7 cellular contexts compared by ENCODE assay signal in genomic region chr2:157826644-157827043, GRCh38. TPM values are rescaled to one million over a fixed set of nuclear protein-coding genes. Genes with fewer than 3 reads are reported as not detected.
DNase-seq lines count a peak whose midpoint lies in the region; ATAC-seq, FAIRE-seq and TF ChIP-seq lines count a peak whose summit lies in the region.
"Not testable (repeated sequence)": the region's sequence is repeated elsewhere in the genome, so short reads cannot be mapped to it uniquely, and the experiment has no call there.

No MANE protein-coding gene starts in this region.

- H3K79me2 ChIP-seq in GM23248 (ENCODE audit: insufficient read depth) = peaks cover 89% of the 10 kb centered on the region
- not testable (repeated sequence) for H3K79me2 ChIP-seq in PC-9 (ENCODE audit: low read depth)
- H3K79me2 ChIP-seq in keratinocyte (ENCODE audit: control insufficient read depth, insufficient read depth, low read length) = peaks cover 18% of the 10 kb centered on the region

- H3K4me3 ChIP-seq in GM23248; PC-9; breast epithelium; keratinocyte (ENCODE audit: control insufficient read depth in 2 of 3, extremely low read depth in 1 of 3, insufficient read depth in 2 of 3, low read depth in 1 of 3, low read length in 3 of 3); gastrocnemius medialis; suprapubic skin: not testable (repeated sequence)

- BruUV-seq in PC-9 (replicated peaks; lab: Mats Ljungman, UMichigan) = not testable (repeated sequence)

- not testable (repeated sequence) for H3K36me3 Mint-ChIP-seq in WTC11

- TF ChIP-seq POLR2A in breast epithelium (IDR thresholded peaks at IDR 0.05); gastrocnemius medialis (IDR thresholded peaks at IDR 0.05); suprapubic skin (IDR thresholded peaks at IDR 0.05): not testable (repeated sequence)

- H3K9me1 ChIP-seq in keratinocyte (ENCODE audit: control insufficient read depth, extremely low read depth, insufficient read depth, low read length) = not testable (repeated sequence)

- not testable (repeated sequence) for H3K36me3 ChIP-seq in GM23248 (ENCODE audit: low read depth); PC-9 (ENCODE audit: low read depth); breast epithelium; keratinocyte (ENCODE audit: control insufficient read depth in 2 of 2, extremely low read depth in 1 of 2, insufficient read depth in 2 of 2, low read length in 2 of 2); gastrocnemius medialis; suprapubic skin

- H3K4me3 Mint-ChIP-seq in WTC11 = not testable (repeated sequence)

- POLR2A ChIA-PET in PC-9 (lab: Charles Lee; ENCODE audit: unreplicated experiment); WTC11 (lab: Charles Lee): not testable (repeated sequence)

- not testable (repeated sequence) for H2AFZ ChIP-seq in GM23248; PC-9; keratinocyte (ENCODE audit: control insufficient read depth, low read length)

- intact Hi-C loops in PC-9 (cut with micrococcal nuclease; ENCODE audit: unreplicated experiment); breast epithelium (cut with DNase I; ENCODE audit: low total_unique reads); gastrocnemius medialis (cut with DNase I; ENCODE audit: low total_unique reads): not testable (repeated sequence)

- not testable (repeated sequence) for DNase-seq in GM23248; PC-9; WTC11 (ENCODE audit: low spot score); breast epithelium (ENCODE audit: low spot score in 2 of 2); keratinocyte (ENCODE audit: low read depth, low spot score); gastrocnemius medialis; suprapubic skin (ENCODE audit: low spot score in 2 of 2)

- FAIRE-seq in keratinocyte (lab: Jason Lieb, UNC) = not testable (repeated sequence)

- dilution Hi-C loops in keratinocyte (cut with MboI; ENCODE audit: extremely low pct_ligation_motif_present, low sequenced_read_pairs) = not testable (repeated sequence)

- ATAC-seq in WTC11, gastrocnemius medialis: not testable (repeated sequence)

- CTCF ChIA-PET in PC-9 (lab: Charles Lee); WTC11 (lab: Charles Lee): not testable (repeated sequence)

- H3K27ac ChIP-seq in GM23248 (peak overlapping the region; percentile 78), PC-9 (peak overlapping the region; percentile 79), breast epithelium (peak overlapping the region; percentile 85 to 88), keratinocyte (ENCODE audit: control insufficient read depth, insufficient read depth, low read length) (peak overlapping the region; percentile 65), gastrocnemius medialis (peak overlapping the region; percentile 47 to 71 (median 58)), suprapubic skin (peak overlapping the region; percentile 77)

- H3K9me3 Mint-ChIP-seq in WTC11 = not testable (repeated sequence)

- H3K27ac Mint-ChIP-seq in WTC11 = not testable (repeated sequence)

- H3K4me1 Mint-ChIP-seq in WTC11 = peaks cover 30% of the 10 kb centered on the region

- TF ChIP-seq EP300 in suprapubic skin (IDR thresholded peaks at IDR 0.05) = not testable (repeated sequence)

- peaks cover 16% of the 10 kb centered on the region for H3F3A ChIP-seq in GM23248 (ENCODE audit: insufficient read depth)
- not testable (repeated sequence) for H3F3A ChIP-seq in PC-9 (ENCODE audit: insufficient read depth, low read depth)

- in situ Hi-C loops in GM23248 (cut with MboI); gastrocnemius medialis (cut with MboI; ENCODE audit: low sequenced_read_pairs in 4 of 4): not testable (repeated sequence)

- TF ChIP-seq CTCF in PC-9 (conservative IDR thresholded peaks at IDR 0.05); WTC11 (IDR thresholded peaks at IDR 0.05); breast epithelium (IDR thresholded peaks at IDR 0.05); keratinocyte (optimal IDR thresholded peaks at IDR 0.05 in 1 of 3, IDR thresholded peaks at IDR 0.05 in 1 of 3, conservative IDR thresholded peaks at IDR 0.05 in 1 of 3; ENCODE audit: extremely low read depth in 1 of 3, insufficient read depth in 2 of 3, low read length in 3 of 3); gastrocnemius medialis (IDR thresholded peaks at IDR 0.05 in 4 of 5, conservative IDR thresholded peaks at IDR 0.05 in 1 of 5); suprapubic skin (IDR thresholded peaks at IDR 0.05): not testable (repeated sequence)

- H3K9ac ChIP-seq in GM23248; keratinocyte (ENCODE audit: control insufficient read depth, extremely low read depth, insufficient read depth, low read length): not testable (repeated sequence)

- peaks cover 35% of the 10 kb centered on the region for H3K4me1 ChIP-seq in GM23248 (ENCODE audit: insufficient read depth)
- H3K4me1 ChIP-seq in PC-9 (replicated peaks; ENCODE audit: insufficient read depth) = peaks cover 32% of the 10 kb centered on the region
- not testable (repeated sequence) for H3K4me1 ChIP-seq in breast epithelium
- H3K4me1 ChIP-seq in keratinocyte (ENCODE audit: control insufficient read depth, extremely low read depth, insufficient read depth, low read length) = peaks cover 21% of the 10 kb centered on the region
- H3K4me1 ChIP-seq in gastrocnemius medialis = peaks cover 45 to 67% of the 10 kb centered on the region in 2 donors
- H3K4me1 ChIP-seq in suprapubic skin = peaks cover 42% of the 10 kb centered on the region

- not testable (repeated sequence) for H3K4me2 ChIP-seq in GM23248 (ENCODE audit: unreplicated experiment); keratinocyte (ENCODE audit: control insufficient read depth, extremely low read depth, insufficient read depth, low read depth, low read length)
- H3K4me2 ChIP-seq in PC-9 = peak overlapping the region; percentile 59; the same call in 1 of the 2 replicates

- H3K9me3 ChIP-seq in GM23248 (ENCODE audit: low read depth); PC-9 (ENCODE audit: insufficient read depth, low read depth); breast epithelium; keratinocyte (ENCODE audit: control insufficient read depth, low read depth, low read length); gastrocnemius medialis; suprapubic skin: not testable (repeated sequence)

- not testable (repeated sequence) for H3K27me3 ChIP-seq in GM23248 (replicated peaks; ENCODE audit: insufficient read depth); PC-9 (ENCODE audit: insufficient read depth, low read depth); breast epithelium; keratinocyte (ENCODE audit: control insufficient read depth, extremely low read depth, insufficient read depth, low read length); gastrocnemius medialis; suprapubic skin

- not testable (repeated sequence) for H3K9me2 ChIP-seq in GM23248 (ENCODE audit: insufficient read depth); PC-9 (ENCODE audit: insufficient read depth)

- H4K20me1 ChIP-seq in GM23248 (ENCODE audit: insufficient read depth); PC-9 (ENCODE audit: insufficient read depth); keratinocyte (ENCODE audit: control insufficient read depth, extremely low read depth, insufficient read depth, low read length): not testable (repeated sequence)

- H3K27me3 Mint-ChIP-seq in WTC11 (ENCODE audit: low read depth) = not testable (repeated sequence)

TF ChIP-seq in WTC11, 78 proteins besides CTCF, POLR2A, EP300 and RAD21:
- TF ChIP-seq ZNF512 (CRISPR knock-in tag; IDR thresholded peaks at IDR 0.05; ENCODE audit: borderline replicate concordance) = peak; percentile 24; the same call in 1 of the 2 replicates

RNA-seq across cellular contexts. Expression of gene ACVR1, which starts 49.5 kb away (rescaled TPM):
- total RNA-seq in GM23248 (2014; rRNA removed; shearing (Covaris generic)) = 21.2 and 31.3 TPM in 2 replicates
- polyA plus RNA-seq in GM23248 (2016; fragmentation: Nextera tagmentation; extraction: Ambion mirVana) (16.2 and 17.1 TPM in 2 replicates), keratinocyte (25.5 to 37.7 TPM (median 30.8 TPM) in 3 replicates)
- total RNA-seq in PC-9 (2021) (8.6 and 8.9 TPM in 2 replicates), WTC11 (2021) (16.8 to 20.2 TPM (median 19.2 TPM) in 3 replicates), breast epithelium (10 to 100 TPM; 31.5 to 45.4 (median 32.8) TPM), gastrocnemius medialis (10 to 100 TPM; 10.8 to 18.4 (median 12.2) TPM), suprapubic skin (10 to 100 TPM; 17.5 to 20.6 (median 18.5) TPM)
- polyA plus RNA-seq in keratinocyte (2011; ENCODE audit: low read depth) = 10.2 TPM
- polyA plus RNA-seq in keratinocyte (2011; cell fraction: cytosol; rRNA removed) = 17.4 and 27.5 TPM in 2 replicates
- 68.9 and 70.9 TPM in 2 replicates for polyA plus RNA-seq in keratinocyte (2011; cell fraction: nucleus; rRNA removed)
- polyA plus RNA-seq in keratinocyte (2012; ENCODE audit: low replicate concordance) = 18.8 and 24.7 TPM in 2 replicates
- 33.4 to 59.2 TPM (median 36.1 TPM) in 3 replicates for polyA minus RNA-seq in keratinocyte
- polyA minus RNA-seq in keratinocyte (2011; cell fraction: cytosol; rRNA and poly(A)+ RNA removed) = 13.8 TPM
- polyA minus RNA-seq in keratinocyte (2011; cell fraction: nucleus; rRNA and poly(A)+ RNA removed) = 36.6 and 71.1 TPM in 2 replicates
